ENCODE assay signal across 1 cellular context in genomic region chr6:85641916-85642773, GRCh38.
TF ChIP-seq lines count a peak whose summit lies in the region.

No MANE protein-coding gene starts in this region.

TF ChIP-seq in GM12878, 131 proteins besides CTCF, POLR2A, EP300 and RAD21 (continued from another document and continues in another):
- TF ChIP-seq ZBTB40 (IDR thresholded peaks at IDR 0.05; ENCODE audit: borderline replicate concordance) = no peak
- no peak for TF ChIP-seq KAT2A (conservative IDR thresholded peaks at IDR 0.05; ENCODE audit: control insufficient read depth, low read depth, low read length)
- TF ChIP-seq EGR1 (IDR thresholded peaks at IDR 0.05; ENCODE audit: borderline replicate concordance in 1 of 2, low read depth in 2 of 2, low read length in 2 of 2) = 0 out of 3 replicates have a peak, but pooled peaks of 1 of the 2 experiments have one; percentile 5
- TF ChIP-seq RFX5 (IDR thresholded peaks at IDR 0.05; ENCODE audit: low read depth, low read length) = no peak
- TF ChIP-seq POU2F2 (IDR thresholded peaks at IDR 0.05; ENCODE audit: borderline replicate concordance, low read depth, low read length) = no peak; the same call in 2 of the 3 replicates
- no peak for TF ChIP-seq SUPT20H (IDR thresholded peaks at IDR 0.05; ENCODE audit: borderline replicate concordance, control insufficient read depth, low read depth, low read length)
- TF ChIP-seq CEBPB (IDR thresholded peaks at IDR 0.05; ENCODE audit: borderline replicate concordance in 1 of 2, low read depth in 2 of 2, low read length in 2 of 2) = no peak
- no peak for TF ChIP-seq JUNB (IDR thresholded peaks at IDR 0.05)
- TF ChIP-seq SMAD5 (IDR thresholded peaks at IDR 0.05; ENCODE audit: low read depth) = no peak
- TF ChIP-seq NFIC (IDR thresholded peaks at IDR 0.05; ENCODE audit: low read depth, low read length) = no peak
- TF ChIP-seq E2F4 (IDR thresholded peaks at IDR 0.05; ENCODE audit: low read depth, low read length) = no peak
- TF ChIP-seq RCOR1 (conservative IDR thresholded peaks at IDR 0.05; ENCODE audit: low read depth, low read length) = no peak
- peak; percentile 91 for TF ChIP-seq MXI1 (IDR thresholded peaks at IDR 0.05; ENCODE audit: low read depth, low read length)
- no peak for TF ChIP-seq FOXM1 (IDR thresholded peaks at IDR 0.05; ENCODE audit: low read depth, low read length)
- no peak for TF ChIP-seq MTA3 (IDR thresholded peaks at IDR 0.05; ENCODE audit: borderline replicate concordance, low read length)
- no peak for TF ChIP-seq BMI1 (IDR thresholded peaks at IDR 0.05; ENCODE audit: borderline replicate concordance)
- peak; percentile 7 to 32; a peak in 1 of 4 replicates for TF ChIP-seq BHLHE40 (IDR thresholded peaks at IDR 0.05; ENCODE audit: borderline replicate concordance in 1 of 2, low read depth in 2 of 2, low read length in 1 of 2)
- no peak for TF ChIP-seq TARDBP (IDR thresholded peaks at IDR 0.05; ENCODE audit: borderline replicate concordance)
- TF ChIP-seq NKRF (conservative IDR thresholded peaks at IDR 0.05) = peak; percentile 66
- no peak for TF ChIP-seq IRF5 (IDR thresholded peaks at IDR 0.05; ENCODE audit: borderline replicate concordance)
- TF ChIP-seq CBFB (IDR thresholded peaks at IDR 0.05; ENCODE audit: low read depth) = no peak
- no peak for TF ChIP-seq RB1 (IDR thresholded peaks at IDR 0.05; ENCODE audit: borderline replicate concordance)
- no peak for TF ChIP-seq MTA2 (IDR thresholded peaks at IDR 0.05; ENCODE audit: low read depth)
- peak; percentile 25 for TF ChIP-seq SIN3A (IDR thresholded peaks at IDR 0.05; ENCODE audit: low read depth, low read length)
- no peak for TF ChIP-seq ELK1 (IDR thresholded peaks at IDR 0.05; ENCODE audit: low read depth, low read length)
- TF ChIP-seq EZH2 (IDR thresholded peaks at IDR 0.05; ENCODE audit: borderline replicate concordance, control insufficient read depth, low read depth, low read length) = no peak
- no peak for TF ChIP-seq MYB (IDR thresholded peaks at IDR 0.05; ENCODE audit: borderline replicate concordance, low read depth, low read length)
- TF ChIP-seq SP1 (IDR thresholded peaks at IDR 0.05; ENCODE audit: low read depth, low read length) = no peak
- peak; percentile 66; the same call in 1 of the 2 replicates for TF ChIP-seq SPI1 (IDR thresholded peaks at IDR 0.05; ENCODE audit: borderline replicate concordance, insufficient read depth, low read depth, low read length)
- no peak for TF ChIP-seq CHD2 (IDR thresholded peaks at IDR 0.05; ENCODE audit: borderline replicate concordance, low read depth, low read length)
- no peak for TF ChIP-seq IRF3 (IDR thresholded peaks at IDR 0.05)
- TF ChIP-seq PBX3 (IDR thresholded peaks at IDR 0.05; ENCODE audit: insufficient replicate concordance, low read depth, low read length) = no peak
- TF ChIP-seq PML (IDR thresholded peaks at IDR 0.05; ENCODE audit: low read length) = no peak
- TF ChIP-seq USF2 (IDR thresholded peaks at IDR 0.05; ENCODE audit: borderline replicate concordance, low read depth, low read length) = no peak; the same call in 1 of the 2 replicates
- no peak for TF ChIP-seq ZBTB4 (CRISPR knock-in tag; IDR thresholded peaks at IDR 0.05)
- TF ChIP-seq SIX5 (IDR thresholded peaks at IDR 0.05; ENCODE audit: low read depth, low read length, severe bottlenecking) = no peak
- TF ChIP-seq TAF1 (IDR thresholded peaks at IDR 0.05; ENCODE audit: borderline replicate concordance, low read depth, low read length) = 0 out of 2 replicates have a peak, but pooled peaks have one; percentile 21
- no peak for TF ChIP-seq STAT1 (conservative IDR thresholded peaks at IDR 0.05)
- TF ChIP-seq NR2C1 (IDR thresholded peaks at IDR 0.05) = no peak
- 0 out of 2 replicates have a peak, but pooled peaks have one; percentile 17 for TF ChIP-seq CREM (IDR thresholded peaks at IDR 0.05; ENCODE audit: low read depth)
- no peak for TF ChIP-seq E2F8 (IDR thresholded peaks at IDR 0.05; ENCODE audit: low read depth, partially characterized antibody)
- TF ChIP-seq IRF4 (IDR thresholded peaks at IDR 0.05; ENCODE audit: low read depth, low read length) = no peak
